Comparison of ENCODE assay signal across 23 cellular contexts in the genomic region with DNA sequence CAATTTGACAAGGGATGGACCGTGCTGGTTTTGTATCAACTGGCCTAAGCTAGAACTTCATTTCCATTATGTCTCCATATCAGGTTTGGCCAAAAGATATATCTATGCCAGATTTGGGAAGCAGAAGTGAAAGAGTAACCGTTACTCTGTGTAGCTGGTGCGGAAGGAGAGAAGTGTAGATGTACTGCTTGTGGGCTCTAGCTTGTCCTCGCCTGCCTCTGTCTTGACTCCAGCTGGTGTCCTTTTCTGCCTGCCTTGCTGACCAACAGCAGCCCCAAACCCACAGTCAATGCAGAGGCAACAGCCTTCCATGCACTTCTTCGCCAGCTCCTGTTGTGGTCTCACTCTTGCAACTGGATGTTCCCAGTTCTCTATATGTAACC.
"Had no signal": no experiment of that assay in that cellular context is flagged by ENCODE, and none has a peak within 500 bp of the region (broad histone marks: within the 10 kb centered on the region; RNA-seq: fewer than 3 reads in every experiment).

No MANE protein-coding gene starts in this region.

- H3K4me1 ChIP-seq: colonic mucosa, left lung, suprapubic skin had no signal

- H3K27ac ChIP-seq: colonic mucosa, hepatocyte, left lung, neutrophil, suprapubic skin had no signal

- DNase-seq: activated CD4-positive, alpha-beta T cell treated with anti-CD3 and anti-CD28 coated beads for 4 hours; activated CD8-positive, alpha-beta memory T cell treated with anti-CD3 and anti-CD28 coated beads, Interleukin-2, amount 50 U/mL, for 4 hours; activated CD8-positive, alpha-beta T cell treated with anti-CD3 and anti-CD28 coated beads for 36 hours; activated naive CD8-positive, alpha-beta T cell treated with anti-CD3 and anti-CD28 coated beads, Interleukin-2, amount 10 ng/mL, durations not matched to agents 7 days and 5 days; central memory CD4-positive, alpha-beta T cell; colonic mucosa; mesendoderm; natural killer cell; posterior cingulate gyrus; retina; stimulated activated CD4-positive, alpha-beta T cell treated with anti-CD3 and anti-CD28 coated beads, Interleukin-15, amount 100 ng/mL, for 24 hours; stimulated activated CD4-positive, alpha-beta T cell treated with anti-CD3 and anti-CD28 coated beads, Interleukin-4, amount 100 ng/mL, for 1 hour; stimulated activated naive CD4-positive, alpha-beta T cell treated with Interleukin-2 at 50 U/mL for 16 hours; T-helper 17 cell had no signal

- H2AFZ ChIP-seq: hepatocyte had no signal

- H3K79me2 ChIP-seq: hepatocyte had no signal

- H3K4me2 ChIP-seq: hepatocyte had no signal

- H3K36me3 ChIP-seq: colonic mucosa, left lung, neutrophil, suprapubic skin had no signal

- H3K4me3 ChIP-seq: colonic mucosa, hepatocyte, left lung, skin epidermis, suprapubic skin had no signal

- H3K27me3 ChIP-seq: colonic mucosa, hepatocyte, left lung had no signal

- ATAC-seq: activated CD8-positive, alpha-beta T cell treated with anti-CD3 and anti-CD28 coated beads for 36 hours; esophagus mucosa; left lung; natural killer cell; T-helper 17 cell; WTC11 had no signal

- H3K9me3 ChIP-seq: colonic mucosa, left lung, neutrophil, suprapubic skin had no signal

- FAIRE-seq: keratinocyte, TTC549 had no signal
